ENCODE assay signal across 9 cellular contexts in the genomic region with DNA sequence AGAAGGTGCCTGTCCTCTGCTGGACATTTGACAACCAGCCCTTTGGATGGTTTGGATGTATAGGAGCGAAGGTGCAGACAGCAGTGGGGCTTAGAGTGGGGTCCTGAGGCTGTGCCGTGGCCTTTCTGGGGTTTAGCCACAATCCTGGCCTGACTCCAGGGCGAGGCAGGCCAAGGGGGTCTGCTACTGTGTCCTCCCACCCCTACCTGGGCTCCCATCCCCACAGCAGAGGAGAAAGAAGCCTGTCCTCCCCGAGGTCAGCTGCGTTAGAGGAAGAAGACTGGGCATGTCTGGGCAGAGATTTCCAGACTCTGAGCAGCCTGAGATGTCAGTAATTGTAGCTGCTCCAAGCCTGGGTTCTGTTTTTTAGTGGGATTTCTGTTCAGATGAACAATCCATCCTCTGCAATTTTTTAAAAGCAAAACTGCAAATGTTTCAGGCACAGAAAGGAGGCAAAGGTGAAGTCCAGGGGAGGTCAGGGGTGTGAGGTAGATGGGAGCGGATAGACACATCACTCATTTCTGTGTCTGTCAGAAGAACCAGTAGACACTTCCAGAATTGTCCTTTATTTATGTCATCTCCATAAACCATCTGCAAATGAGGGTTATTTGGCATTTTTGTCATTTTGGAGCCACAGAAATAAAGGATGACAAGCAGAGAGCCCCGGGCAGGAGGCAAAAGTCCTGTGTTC. TPM values are rescaled to one million over a fixed set of nuclear protein-coding genes. Genes with fewer than 3 reads are reported as not detected.
DNase-seq lines count a peak whose midpoint lies in the region; ATAC-seq and TF ChIP-seq lines count a peak whose summit lies in the region.
"Had no signal": no experiment of that assay in that cellular context is flagged by ENCODE, and none has a peak within 500 bp of the region (broad histone marks: within the 10 kb centered on the region; RNA-seq: fewer than 3 reads in every experiment).

No MANE protein-coding gene starts in this region.

- peak overlapping the region; percentile 61 for H3K4me3 Mint-ChIP-seq in stimulated activated naive CD8-positive, alpha-beta T cell treated with anti-CD3 and anti-CD28 coated beads, Interleukin-15, Interleukin-2, amounts not matched to agents 100 ng/mL and 50 ng/mL, for 24 hours

- no peak for DNase-seq in stimulated activated naive CD8-positive, alpha-beta T cell treated with anti-CD3 and anti-CD28 coated beads, Interleukin-15, Interleukin-2, amounts not matched to agents 100 U/mL and 50 U/mL, for 24 hours
- peak; percentile 35 for DNase-seq in astrocyte of the spinal cord (ENCODE audit: low read depth, low spot score)
- peak; percentile 81 for DNase-seq in mesenteric fat pad (ENCODE audit: low spot score)
- no peak for DNase-seq in CD1c-positive myeloid dendritic cell (ENCODE audit: extremely low spot score)
- no peak for DNase-seq in hepatic stellate cell (ENCODE audit: low spot score)

- H3K9me3 Mint-ChIP-seq in stimulated activated naive CD8-positive, alpha-beta T cell treated with anti-CD3 and anti-CD28 coated beads, Interleukin-15, Interleukin-2, amounts not matched to agents 100 ng/mL and 50 ng/mL, for 24 hours, result no peaks in the 10 kb centered on the region

- peaks cover 5% of the 10 kb centered on the region for H3K36me3 Mint-ChIP-seq in stimulated activated naive CD8-positive, alpha-beta T cell treated with anti-CD3 and anti-CD28 coated beads, Interleukin-15, Interleukin-2, amounts not matched to agents 100 ng/mL and 50 ng/mL, for 24 hours (ENCODE audit: low read depth)

- H3K27me3 Mint-ChIP-seq in stimulated activated naive CD8-positive, alpha-beta T cell treated with anti-CD3 and anti-CD28 coated beads, Interleukin-15, Interleukin-2, amounts not matched to agents 100 ng/mL and 50 ng/mL, for 24 hours, result peaks cover 14% of the 10 kb centered on the region

- in situ Hi-C loops in astrocyte of the spinal cord (cut with HindIII; ENCODE audit: low sequenced_read_pairs), result no loop called here

- ATAC-seq in stimulated activated naive CD8-positive, alpha-beta T cell treated with anti-CD3 and anti-CD28 coated beads, Interleukin-15, Interleukin-2, amounts not matched to agents 100 U/mL and 50 U/mL, for 24 hours, result no peak
- ATAC-seq in esophagus mucosa (no peak), GM21786 (IDR thresholded peaks at IDR 0.05; ENCODE audit: unreplicated experiment) (no peak)

- TF ChIP-seq CTCF in astrocyte of the spinal cord (IDR thresholded peaks at IDR 0.05; ENCODE audit: low read depth, low read length), result no peak

- H3K27ac Mint-ChIP-seq in stimulated activated naive CD8-positive, alpha-beta T cell treated with anti-CD3 and anti-CD28 coated beads, Interleukin-15, Interleukin-2, amounts not matched to agents 100 ng/mL and 50 ng/mL, for 24 hours, result no peak overlapping the region

- H3K4me3 ChIP-seq in astrocyte of the spinal cord (ENCODE audit: low read depth, low read length), result no peak overlapping the region

- peaks cover 52% of the 10 kb centered on the region for H3K4me1 Mint-ChIP-seq in stimulated activated naive CD8-positive, alpha-beta T cell treated with anti-CD3 and anti-CD28 coated beads, Interleukin-15, Interleukin-2, amounts not matched to agents 100 ng/mL and 50 ng/mL, for 24 hours (ENCODE audit: low read depth)

RNA-seq across cellular contexts. Expression of a gene that starts 1.3 kb away (rescaled TPM):
- total RNA-seq in mesenteric fat pad, result 245 TPM
- 145 TPM for total RNA-seq in esophagus mucosa

RNA-seq across cellular contexts. Expression of a gene that starts 20.4 kb away (rescaled TPM):
- total RNA-seq in mesenteric fat pad (0.35 TPM), esophagus mucosa (0.36 TPM)
- total RNA-seq: SK-MEL-5 had no signal

Comparison
In these comparisons a context has a peak if more than half of its experiments do, and no peak if none do; other contexts are left out.
1. DNase-seq: peak in astrocyte of the spinal cord (single experiment) and mesenteric fat pad (single experiment); none in stimulated activated naive CD8-positive, alpha-beta T cell treated with anti-CD3 and anti-CD28 coated beads, Interleukin-15, Interleukin-2, amounts not matched to agents 100 U/mL and 50 U/mL, for 24 hours (single experiment), CD1c-positive myeloid dendritic cell (single experiment) and hepatic stellate cell (single experiment).